1 cellular context compared by ENCODE assay signal in the genomic region with DNA sequence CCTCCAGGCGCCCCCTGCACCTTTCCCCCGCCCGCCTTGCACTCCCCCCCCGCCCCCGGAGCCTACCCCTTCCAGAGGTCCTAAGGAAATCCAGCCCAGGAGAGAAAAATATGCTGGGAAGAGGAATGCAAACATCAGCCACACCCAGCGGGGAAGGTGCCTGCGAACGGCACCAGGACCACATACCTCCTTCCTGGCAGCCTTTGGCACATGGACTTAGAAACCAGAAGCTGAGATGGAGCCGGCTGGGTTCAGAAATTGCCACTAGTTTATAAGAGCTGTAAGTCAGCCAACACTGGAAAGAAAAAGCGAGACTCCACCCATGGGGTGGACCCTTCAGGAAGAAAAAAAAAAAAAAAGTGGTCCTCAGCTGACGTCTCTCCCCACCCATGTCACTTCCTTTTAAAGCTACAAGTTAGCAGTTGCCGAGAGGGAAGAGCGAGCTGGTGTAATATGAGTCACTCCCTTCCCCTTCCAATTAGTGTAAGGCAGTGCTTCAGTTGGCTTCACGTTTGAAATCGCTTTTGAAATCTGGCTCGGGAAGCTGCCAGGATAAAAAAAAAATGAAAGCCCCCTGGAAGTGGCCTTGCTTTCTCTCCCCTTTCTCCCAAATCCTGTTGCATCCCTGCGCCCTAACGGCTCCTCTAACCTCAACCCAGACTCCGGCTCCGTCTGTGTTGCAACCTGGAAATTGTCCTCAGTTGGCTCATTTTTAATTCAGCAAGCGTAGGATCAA.
TF ChIP-seq lines count a peak whose summit lies in the region.

A gene with protein sequence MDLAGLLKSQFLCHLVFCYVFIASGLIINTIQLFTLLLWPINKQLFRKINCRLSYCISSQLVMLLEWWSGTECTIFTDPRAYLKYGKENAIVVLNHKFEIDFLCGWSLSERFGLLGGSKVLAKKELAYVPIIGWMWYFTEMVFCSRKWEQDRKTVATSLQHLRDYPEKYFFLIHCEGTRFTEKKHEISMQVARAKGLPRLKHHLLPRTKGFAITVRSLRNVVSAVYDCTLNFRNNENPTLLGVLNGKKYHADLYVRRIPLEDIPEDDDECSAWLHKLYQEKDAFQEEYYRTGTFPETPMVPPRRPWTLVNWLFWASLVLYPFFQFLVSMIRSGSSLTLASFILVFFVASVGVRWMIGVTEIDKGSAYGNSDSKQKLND (minus strand): TSS at position 310 of the 736 bp plus-strand sequence. CDS start 41,848 bp downstream, outside the sequence.

TF ChIP-seq in HEK293, 187 proteins besides CTCF, POLR2A, EP300 and RAD21 (continued from another document and continues in another):
- TF ChIP-seq, protein P1, sequence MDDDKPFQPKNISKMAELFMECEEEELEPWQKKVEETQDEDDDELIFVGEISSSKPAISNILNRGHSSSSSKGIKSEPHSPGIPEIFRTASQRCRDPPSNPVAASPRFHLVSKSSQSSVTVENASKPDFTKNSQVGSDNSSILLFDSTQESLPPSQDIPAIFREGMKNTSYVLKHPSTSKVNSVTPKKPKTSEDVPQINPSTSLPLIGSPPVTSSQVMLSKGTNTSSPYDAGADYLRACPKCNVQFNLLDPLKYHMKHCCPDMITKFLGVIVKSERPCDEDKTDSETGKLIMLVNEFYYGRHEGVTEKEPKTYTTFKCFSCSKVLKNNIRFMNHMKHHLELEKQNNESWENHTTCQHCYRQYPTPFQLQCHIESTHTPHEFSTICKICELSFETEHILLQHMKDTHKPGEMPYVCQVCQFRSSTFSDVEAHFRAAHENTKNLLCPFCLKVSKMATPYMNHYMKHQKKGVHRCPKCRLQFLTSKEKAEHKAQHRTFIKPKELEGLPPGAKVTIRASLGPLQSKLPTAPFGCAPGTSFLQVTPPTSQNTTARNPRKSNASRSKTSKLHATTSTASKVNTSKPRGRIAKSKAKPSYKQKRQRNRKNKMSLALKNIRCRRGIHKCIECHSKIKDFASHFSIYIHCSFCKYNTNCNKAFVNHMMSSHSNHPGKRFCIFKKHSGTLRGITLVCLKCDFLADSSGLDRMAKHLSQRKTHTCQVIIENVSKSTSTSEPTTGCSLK (tag by site-specific recombination; IDR thresholded peaks at IDR 0.05): no peak
- TF ChIP-seq OSR2 (tag by site-specific recombination; IDR thresholded peaks at IDR 0.05) (no peak), YY1 (tag by site-specific recombination; IDR thresholded peaks at IDR 0.05) (no peak), ZNF530 (tag by site-specific recombination; IDR thresholded peaks at IDR 0.05; ENCODE audit: low read depth) (no peak), ZNF658 (tag by site-specific recombination; IDR thresholded peaks at IDR 0.05) (no peak), ZNF571 (tag by site-specific recombination; IDR thresholded peaks at IDR 0.05) (no peak), ZNF37A (tag by site-specific recombination; IDR thresholded peaks at IDR 0.05) (no peak), ZNF670 (tag by site-specific recombination; IDR thresholded peaks at IDR 0.05; ENCODE audit: low read depth) (no peak), ZNF146 (tag by site-specific recombination; IDR thresholded peaks at IDR 0.05) (no peak), ZBTB1 (tag by site-specific recombination; IDR thresholded peaks at IDR 0.05) (no peak), OVOL3 (tag by site-specific recombination; IDR thresholded peaks at IDR 0.05) (no peak), ZNF214 (tag by site-specific recombination; IDR thresholded peaks at IDR 0.05; ENCODE audit: borderline replicate concordance) (no peak), ZNF776 (tag by site-specific recombination; IDR thresholded peaks at IDR 0.05; ENCODE audit: borderline replicate concordance) (no peak), ZNF510 (tag by site-specific recombination; IDR thresholded peaks at IDR 0.05; ENCODE audit: insufficient replicate concordance) (no peak), MZF1 (tag by site-specific recombination; IDR thresholded peaks at IDR 0.05; ENCODE audit: borderline replicate concordance) (no peak), ZNF777 (tag by site-specific recombination; IDR thresholded peaks at IDR 0.05; ENCODE audit: borderline replicate concordance) (no peak), ZNF596 (tag by site-specific recombination; IDR thresholded peaks at IDR 0.05) (no peak), ZNF211 (tag by site-specific recombination; IDR thresholded peaks at IDR 0.05; ENCODE audit: low read depth) (no peak), ZNF600 (tag by site-specific recombination; IDR thresholded peaks at IDR 0.05) (no peak), SCRT1 (tag by site-specific recombination; IDR thresholded peaks at IDR 0.05; ENCODE audit: borderline replicate concordance) (peak; percentile 61; the same call in 1 of the 2 replicates), ZNF433 (tag by site-specific recombination; IDR thresholded peaks at IDR 0.05; ENCODE audit: low read depth) (no peak), ZNF292 (tag by site-specific recombination; IDR thresholded peaks at IDR 0.05; ENCODE audit: borderline replicate concordance, low read depth) (no peak), ZFP37 (tag by site-specific recombination; IDR thresholded peaks at IDR 0.05) (no peak), ZSCAN16 (tag by site-specific recombination; IDR thresholded peaks at IDR 0.05) (no peak), ZNF660 (tag by site-specific recombination; IDR thresholded peaks at IDR 0.05) (peak; percentile 69; the same call in 1 of the 2 replicates), SETDB1 (IDR thresholded peaks at IDR 0.05; ENCODE audit: insufficient read length, low read length) (no peak), TRIM28 (IDR thresholded peaks at IDR 0.05; ENCODE audit: borderline replicate concordance, low read length) (peak; percentile 86; the same call in 1 of the 2 replicates), BCL11B (tag by site-specific recombination; IDR thresholded peaks at IDR 0.05; ENCODE audit: low read depth) (no peak), ZNF621 (tag by site-specific recombination; IDR thresholded peaks at IDR 0.05) (no peak), ZNF157 (tag by site-specific recombination; IDR thresholded peaks at IDR 0.05) (no peak), ZNF341 (tag by site-specific recombination; IDR thresholded peaks at IDR 0.05; ENCODE audit: low read depth) (peak; percentile 71), HOXD13 (CRISPR knock-in tag; IDR thresholded peaks at IDR 0.05; ENCODE audit: borderline replicate concordance) (no peak), FEZF1 (tag by site-specific recombination; IDR thresholded peaks at IDR 0.05) (peak; percentile 64), ZNF133 (tag by site-specific recombination; IDR thresholded peaks at IDR 0.05) (no peak), ZNF561 (tag by site-specific recombination; IDR thresholded peaks at IDR 0.05; ENCODE audit: borderline replicate concordance) (0 out of 2 replicates have a peak, but pooled peaks have one; percentile 48), ZNF16 (tag by site-specific recombination; IDR thresholded peaks at IDR 0.05; ENCODE audit: low read depth) (no peak)
- TF ChIP-seq, protein P2, sequence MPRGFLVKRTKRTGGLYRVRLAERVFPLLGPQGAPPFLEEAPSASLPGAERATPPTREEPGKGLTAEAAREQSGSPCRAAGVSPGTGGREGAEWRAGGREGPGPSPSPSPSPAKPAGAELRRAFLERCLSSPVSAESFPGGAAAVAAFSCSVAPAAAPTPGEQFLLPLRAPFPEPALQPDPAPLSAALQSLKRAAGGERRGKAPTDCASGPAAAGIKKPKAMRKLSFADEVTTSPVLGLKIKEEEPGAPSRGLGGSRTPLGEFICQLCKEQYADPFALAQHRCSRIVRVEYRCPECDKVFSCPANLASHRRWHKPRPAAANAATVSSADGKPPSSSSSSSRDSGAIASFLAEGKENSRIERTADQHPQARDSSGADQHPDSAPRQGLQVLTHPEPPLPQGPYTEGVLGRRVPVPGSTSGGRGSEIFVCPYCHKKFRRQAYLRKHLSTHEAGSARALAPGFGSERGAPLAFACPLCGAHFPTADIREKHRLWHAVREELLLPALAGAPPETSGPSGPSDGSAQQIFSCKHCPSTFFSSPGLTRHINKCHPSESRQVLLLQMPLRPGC (tag by site-specific recombination; IDR thresholded peaks at IDR 0.05): no peak
- TF ChIP-seq, protein P3, sequence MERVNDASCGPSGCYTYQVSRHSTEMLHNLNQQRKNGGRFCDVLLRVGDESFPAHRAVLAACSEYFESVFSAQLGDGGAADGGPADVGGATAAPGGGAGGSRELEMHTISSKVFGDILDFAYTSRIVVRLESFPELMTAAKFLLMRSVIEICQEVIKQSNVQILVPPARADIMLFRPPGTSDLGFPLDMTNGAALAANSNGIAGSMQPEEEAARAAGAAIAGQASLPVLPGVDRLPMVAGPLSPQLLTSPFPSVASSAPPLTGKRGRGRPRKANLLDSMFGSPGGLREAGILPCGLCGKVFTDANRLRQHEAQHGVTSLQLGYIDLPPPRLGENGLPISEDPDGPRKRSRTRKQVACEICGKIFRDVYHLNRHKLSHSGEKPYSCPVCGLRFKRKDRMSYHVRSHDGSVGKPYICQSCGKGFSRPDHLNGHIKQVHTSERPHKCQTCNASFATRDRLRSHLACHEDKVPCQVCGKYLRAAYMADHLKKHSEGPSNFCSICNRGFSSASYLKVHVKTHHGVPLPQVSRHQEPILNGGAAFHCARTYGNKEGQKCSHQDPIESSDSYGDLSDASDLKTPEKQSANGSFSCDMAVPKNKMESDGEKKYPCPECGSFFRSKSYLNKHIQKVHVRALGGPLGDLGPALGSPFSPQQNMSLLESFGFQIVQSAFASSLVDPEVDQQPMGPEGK (tag by site-specific recombination; IDR thresholded peaks at IDR 0.05): peak; percentile 50
- TF ChIP-seq, protein P4, sequence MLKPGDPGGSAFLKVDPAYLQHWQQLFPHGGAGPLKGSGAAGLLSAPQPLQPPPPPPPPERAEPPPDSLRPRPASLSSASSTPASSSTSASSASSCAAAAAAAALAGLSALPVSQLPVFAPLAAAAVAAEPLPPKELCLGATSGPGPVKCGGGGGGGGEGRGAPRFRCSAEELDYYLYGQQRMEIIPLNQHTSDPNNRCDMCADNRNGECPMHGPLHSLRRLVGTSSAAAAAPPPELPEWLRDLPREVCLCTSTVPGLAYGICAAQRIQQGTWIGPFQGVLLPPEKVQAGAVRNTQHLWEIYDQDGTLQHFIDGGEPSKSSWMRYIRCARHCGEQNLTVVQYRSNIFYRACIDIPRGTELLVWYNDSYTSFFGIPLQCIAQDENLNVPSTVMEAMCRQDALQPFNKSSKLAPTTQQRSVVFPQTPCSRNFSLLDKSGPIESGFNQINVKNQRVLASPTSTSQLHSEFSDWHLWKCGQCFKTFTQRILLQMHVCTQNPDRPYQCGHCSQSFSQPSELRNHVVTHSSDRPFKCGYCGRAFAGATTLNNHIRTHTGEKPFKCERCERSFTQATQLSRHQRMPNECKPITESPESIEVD (tag by site-specific recombination; IDR thresholded peaks at IDR 0.05): no peak
- TF ChIP-seq, protein P5, sequence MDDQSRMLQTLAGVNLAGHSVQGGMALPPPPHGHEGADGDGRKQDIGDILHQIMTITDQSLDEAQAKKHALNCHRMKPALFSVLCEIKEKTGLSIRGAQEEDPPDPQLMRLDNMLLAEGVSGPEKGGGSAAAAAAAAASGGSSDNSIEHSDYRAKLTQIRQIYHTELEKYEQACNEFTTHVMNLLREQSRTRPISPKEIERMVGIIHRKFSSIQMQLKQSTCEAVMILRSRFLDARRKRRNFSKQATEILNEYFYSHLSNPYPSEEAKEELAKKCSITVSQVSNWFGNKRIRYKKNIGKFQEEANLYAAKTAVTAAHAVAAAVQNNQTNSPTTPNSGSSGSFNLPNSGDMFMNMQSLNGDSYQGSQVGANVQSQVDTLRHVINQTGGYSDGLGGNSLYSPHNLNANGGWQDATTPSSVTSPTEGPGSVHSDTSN (CRISPR knock-in tag; IDR thresholded peaks at IDR 0.05): no peak
- TF ChIP-seq, protein P6, sequence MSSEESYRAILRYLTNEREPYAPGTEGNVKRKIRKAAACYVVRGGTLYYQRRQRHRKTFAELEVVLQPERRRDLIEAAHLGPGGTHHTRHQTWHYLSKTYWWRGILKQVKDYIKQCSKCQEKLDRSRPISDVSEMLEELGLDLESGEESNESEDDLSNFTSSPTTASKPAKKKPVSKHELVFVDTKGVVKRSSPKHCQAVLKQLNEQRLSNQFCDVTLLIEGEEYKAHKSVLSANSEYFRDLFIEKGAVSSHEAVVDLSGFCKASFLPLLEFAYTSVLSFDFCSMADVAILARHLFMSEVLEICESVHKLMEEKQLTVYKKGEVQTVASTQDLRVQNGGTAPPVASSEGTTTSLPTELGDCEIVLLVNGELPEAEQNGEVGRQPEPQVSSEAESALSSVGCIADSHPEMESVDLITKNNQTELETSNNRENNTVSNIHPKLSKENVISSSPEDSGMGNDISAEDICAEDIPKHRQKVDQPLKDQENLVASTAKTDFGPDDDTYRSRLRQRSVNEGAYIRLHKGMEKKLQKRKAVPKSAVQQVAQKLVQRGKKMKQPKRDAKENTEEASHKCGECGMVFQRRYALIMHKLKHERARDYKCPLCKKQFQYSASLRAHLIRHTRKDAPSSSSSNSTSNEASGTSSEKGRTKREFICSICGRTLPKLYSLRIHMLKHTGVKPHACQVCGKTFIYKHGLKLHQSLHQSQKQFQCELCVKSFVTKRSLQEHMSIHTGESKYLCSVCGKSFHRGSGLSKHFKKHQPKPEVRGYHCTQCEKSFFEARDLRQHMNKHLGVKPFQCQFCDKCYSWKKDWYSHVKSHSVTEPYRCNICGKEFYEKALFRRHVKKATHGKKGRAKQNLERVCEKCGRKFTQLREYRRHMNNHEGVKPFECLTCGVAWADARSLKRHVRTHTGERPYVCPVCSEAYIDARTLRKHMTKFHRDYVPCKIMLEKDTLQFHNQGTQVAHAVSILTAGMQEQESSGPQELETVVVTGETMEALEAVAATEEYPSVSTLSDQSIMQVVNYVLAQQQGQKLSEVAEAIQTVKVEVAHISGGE (tag by site-specific recombination; conservative IDR thresholded peaks at IDR 0.05; ENCODE audit: low read depth): peak; percentile 47
- TF ChIP-seq, protein P7, sequence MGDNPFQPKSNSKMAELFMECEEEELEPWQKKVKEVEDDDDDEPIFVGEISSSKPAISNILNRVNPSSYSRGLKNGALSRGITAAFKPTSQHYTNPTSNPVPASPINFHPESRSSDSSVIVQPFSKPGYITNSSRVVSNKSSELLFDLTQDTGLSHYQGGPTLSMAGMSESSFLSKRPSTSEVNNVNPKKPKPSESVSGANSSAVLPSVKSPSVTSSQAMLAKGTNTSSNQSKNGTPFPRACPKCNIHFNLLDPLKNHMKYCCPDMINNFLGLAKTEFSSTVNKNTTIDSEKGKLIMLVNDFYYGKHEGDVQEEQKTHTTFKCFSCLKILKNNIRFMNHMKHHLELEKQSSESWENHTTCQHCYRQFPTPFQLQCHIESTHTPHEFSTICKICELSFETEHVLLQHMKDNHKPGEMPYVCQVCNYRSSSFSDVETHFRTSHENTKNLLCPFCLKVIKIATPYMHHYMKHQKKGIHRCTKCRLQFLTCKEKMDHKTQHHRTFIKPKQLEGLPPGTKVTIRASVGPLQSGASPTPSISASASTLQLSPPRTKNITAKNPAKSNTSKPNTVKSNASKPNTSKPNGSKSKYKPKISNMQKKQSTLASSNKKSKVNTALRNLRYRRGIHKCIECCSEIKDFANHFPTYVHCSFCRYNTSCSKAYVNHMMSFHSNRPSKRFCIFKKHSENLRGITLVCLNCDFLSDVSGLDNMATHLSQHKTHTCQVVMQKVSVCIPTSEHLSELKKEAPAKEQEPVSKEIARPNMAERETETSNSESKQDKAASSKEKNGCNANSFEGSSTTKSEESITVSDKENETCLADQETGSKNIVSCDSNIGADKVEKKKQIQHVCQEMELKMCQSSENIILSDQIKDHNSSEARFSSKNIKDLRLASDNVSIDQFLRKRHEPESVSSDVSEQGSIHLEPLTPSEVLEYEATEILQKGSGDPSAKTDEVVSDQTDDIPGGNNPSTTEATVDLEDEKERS (tag by site-specific recombination; IDR thresholded peaks at IDR 0.05): no peak
